In the genomic region with DNA sequence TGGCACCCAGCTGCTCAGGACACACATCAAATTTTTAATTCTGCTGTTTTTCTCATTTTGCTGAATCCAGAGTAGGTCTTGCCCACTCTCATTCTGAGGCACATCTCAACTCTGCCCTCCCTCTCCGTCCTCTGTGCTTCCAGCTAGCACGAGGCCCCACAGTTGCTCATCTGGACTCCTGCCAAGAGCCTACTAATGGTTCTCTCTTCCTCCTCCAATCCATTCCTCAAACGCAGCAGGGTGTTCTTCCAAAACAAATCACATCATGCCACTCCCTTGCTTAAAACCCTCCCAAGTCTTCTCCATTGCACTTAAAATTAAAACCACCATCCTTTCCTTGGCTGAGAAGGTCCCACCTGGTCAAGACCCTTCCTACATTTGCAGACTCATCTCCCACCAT, we compare ENCODE assay signal across 11 cellular contexts. TPM values are rescaled to one million over a fixed set of nuclear protein-coding genes. Genes with fewer than 3 reads are reported as not detected.
DNase-seq lines count a peak whose midpoint lies in the region; ATAC-seq and TF ChIP-seq lines count a peak whose summit lies in the region.
"Had no signal": no experiment of that assay in that cellular context is flagged by ENCODE, and none has a peak within 500 bp of the region (broad histone marks: within the 10 kb centered on the region; RNA-seq: fewer than 3 reads in every experiment).

No MANE protein-coding gene starts in this region.

- no peak overlapping the region for H3K27ac Mint-ChIP-seq in MCF 10A (ENCODE audit: low read depth, unreplicated experiment)
- H3K27ac Mint-ChIP-seq: CD4-positive, CD25-positive, alpha-beta regulatory T cell; T-helper 17 cell had no signal

- POLR2A ChIA-PET in MCF 10A (lab: Yijun Ruan, JAX), result interaction anchor here (1.0 to 1.5 kb wide), 3 partner anchors 15 to 496 kb away, joined by 4 to 7 read pairs (median 5); no protein-coding TSS in a partner anchor

- H3K27me3 Mint-ChIP-seq in MCF 10A (ENCODE audit: insufficient read depth, unreplicated experiment), result no peaks in the 10 kb centered on the region
- peaks cover 13% of the 10 kb centered on the region for H3K27me3 Mint-ChIP-seq in activated T-cell treated with anti-CD3 and anti-CD28 coated beads, Interleukin-2, amount 50 U/mL, for 4 hours (ENCODE audit: low read depth)

- H3K4me3 ChIP-seq in breast epithelium, result no peak overlapping the region

- H3K9me3 ChIP-seq in breast epithelium, result no peaks in the 10 kb centered on the region
- H3K9me3 ChIP-seq: neutrophil had no signal

- intact Hi-C loops in MCF 10A (cut with micrococcal nuclease) (loop anchor here (10.0 kb wide), 1 partner anchor 823 kb away; no protein-coding TSS in a partner anchor), breast epithelium (cut with DNase I; ENCODE audit: low total_unique reads) (no loop called here)

- H3K4me1 ChIP-seq in breast epithelium, result no peaks in the 10 kb centered on the region

- no TSS peak for BruUV-seq in MCF 10A (replicated peaks; lab: Mats Ljungman, UMichigan)

- CTCF ChIA-PET in MCF 10A (lab: Yijun Ruan, JAX), result interaction anchor here (0.7 to 3.5 kb wide), 17 partner anchors 12 to 819 kb away, joined by 3 to 59 read pairs (median 4); no protein-coding TSS in a partner anchor

- DNase-seq in MCF 10A (ENCODE audit: unreplicated experiment) (peak; percentile 74), breast epithelium (ENCODE audit: low spot score in 2 of 2) (no peak), NCI-H69 (lab: John Stamatoyannopoulos, UW) (peak; percentile 87), globus pallidus (ENCODE audit: low spot score) (peak; percentile 26), ureter (ENCODE audit: low spot score) (peak; percentile 68)
- DNase-seq in stimulated activated naive CD8-positive, alpha-beta T cell treated with anti-CD3 and anti-CD28 coated beads, Interleukin-15, Interleukin-2, amounts not matched to agents 100 U/mL and 50 U/mL, for 24 hours, result no peak
- no peak for DNase-seq in activated T-cell treated with anti-CD3 and anti-CD28 coated beads, Interleukin-2, amount 50 U/mL, for 4 hours
- DNase-seq in central memory CD4-positive, alpha-beta T cell, result no peak
- DNase-seq: CD4-positive, CD25-positive, alpha-beta regulatory T cell; T-helper 17 cell had no signal

- TF ChIP-seq CTCF in MCF 10A (IDR thresholded peaks at IDR 0.05; ENCODE audit: unreplicated experiment), result no peak
- TF ChIP-seq CTCF in breast epithelium (IDR thresholded peaks at IDR 0.05), result no peak

- no peak overlapping the region for H3K4me3 Mint-ChIP-seq in MCF 10A (ENCODE audit: unreplicated experiment)
- no peak overlapping the region for H3K4me3 Mint-ChIP-seq in activated T-cell treated with anti-CD3 and anti-CD28 coated beads, Interleukin-2, amount 50 U/mL, for 4 hours
- H3K4me3 Mint-ChIP-seq: CD4-positive, CD25-positive, alpha-beta regulatory T cell; T-helper 17 cell had no signal

- H3K27me3 ChIP-seq in breast epithelium, result no peaks in the 10 kb centered on the region
- H3K27me3 ChIP-seq: neutrophil had no signal

- ATAC-seq in stimulated activated naive CD8-positive, alpha-beta T cell treated with anti-CD3 and anti-CD28 coated beads, Interleukin-15, Interleukin-2, amounts not matched to agents 100 U/mL and 50 U/mL, for 24 hours, result no peak
- no peak for ATAC-seq in activated T-cell treated with anti-CD3 and anti-CD28 coated beads, Interleukin-2, amount 50 U/mL, for 4 hours
- ATAC-seq: T-helper 17 cell had no signal

- no peak overlapping the region for H3K27ac ChIP-seq in breast epithelium
- H3K27ac ChIP-seq: neutrophil had no signal

- H3K36me3 ChIP-seq in breast epithelium, result no peaks in the 10 kb centered on the region
- H3K36me3 ChIP-seq: neutrophil had no signal

- H3K4me1 Mint-ChIP-seq in MCF 10A (ENCODE audit: insufficient read depth, unreplicated experiment), result peaks cover 16% of the 10 kb centered on the region
- H3K4me1 Mint-ChIP-seq in activated T-cell treated with anti-CD3 and anti-CD28 coated beads, Interleukin-2, amount 50 U/mL, for 4 hours (ENCODE audit: low read depth), result no peaks in the 10 kb centered on the region

- H3K36me3 Mint-ChIP-seq in MCF 10A (ENCODE audit: insufficient read depth, unreplicated experiment), result no peaks in the 10 kb centered on the region
- no peaks in the 10 kb centered on the region for H3K36me3 Mint-ChIP-seq in activated T-cell treated with anti-CD3 and anti-CD28 coated beads, Interleukin-2, amount 50 U/mL, for 4 hours (ENCODE audit: insufficient read depth)
- H3K36me3 Mint-ChIP-seq: CD4-positive, CD25-positive, alpha-beta regulatory T cell had no signal

- H3K9me3 Mint-ChIP-seq in MCF 10A (ENCODE audit: unreplicated experiment), result peaks cover 7% of the 10 kb centered on the region
- no peaks in the 10 kb centered on the region for H3K9me3 Mint-ChIP-seq in activated T-cell treated with anti-CD3 and anti-CD28 coated beads, Interleukin-2, amount 50 U/mL, for 4 hours

- no peak for TF ChIP-seq POLR2A in breast epithelium (IDR thresholded peaks at IDR 0.05)

RNA-seq across cellular contexts. Expression of gene SCAF4, which starts 49.8 kb away (rescaled TPM):
- total RNA-seq in MCF 10A (2022) (38.2 and 41.9 TPM in 2 replicates), breast epithelium (10 to 100 TPM; 17.4 to 22.8 (median 18.4) TPM), ureter (44.2 TPM)
- 10 to 100 TPM; 56.9 to 60.1 (median 59.7) TPM for total RNA-seq in activated T-cell treated with anti-CD3 and anti-CD28 coated beads, Interleukin-2, amount 50 U/mL, for 4 hours

Comparison
In these comparisons a context has a peak if more than half of its experiments do, and no peak if none do; other contexts are left out.
1. DNase-seq: peak in MCF 10A (single experiment), NCI-H69 (single experiment), globus pallidus (single experiment) and ureter (single experiment); none in breast epithelium (0 of 2), stimulated activated naive CD8-positive, alpha-beta T cell treated with anti-CD3 and anti-CD28 coated beads, Interleukin-15, Interleukin-2, amounts not matched to agents 100 U/mL and 50 U/mL, for 24 hours (single experiment), activated T-cell treated with anti-CD3 and anti-CD28 coated beads, Interleukin-2, amount 50 U/mL, for 4 hours (single experiment) and central memory CD4-positive, alpha-beta T cell (single experiment).